23 cellular contexts compared by ENCODE assay signal in the genomic region with DNA sequence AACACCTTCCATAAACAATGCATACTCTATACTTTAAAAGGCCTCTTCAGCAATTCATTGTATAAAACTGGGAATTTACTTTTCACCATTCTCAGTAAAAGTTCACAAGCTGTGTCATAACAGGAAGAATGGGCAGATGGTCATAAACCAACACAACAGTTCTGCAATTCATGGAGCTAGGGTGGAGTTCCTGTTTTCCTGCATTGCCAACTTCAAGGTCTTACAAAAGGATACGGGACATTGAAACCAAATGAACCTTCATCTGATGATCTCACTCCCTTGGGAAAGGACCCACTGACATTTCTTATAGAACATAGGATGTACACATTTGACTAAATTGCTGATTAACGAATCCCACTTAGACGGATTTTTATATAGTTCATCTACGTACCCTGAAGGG. TPM values are rescaled to one million over a fixed set of nuclear protein-coding genes. Genes with fewer than 3 reads are reported as not detected.
DNase-seq lines count a peak whose midpoint lies in the region; ATAC-seq and TF ChIP-seq lines count a peak whose summit lies in the region.
"Had no signal": no experiment of that assay in that cellular context is flagged by ENCODE, and none has a peak within 500 bp of the region (broad histone marks: within the 10 kb centered on the region; RNA-seq: fewer than 3 reads in every experiment).

No MANE protein-coding gene starts in this region.

- peak overlapping the region; percentile 22 for H3K4me2 ChIP-seq in hepatocyte
- H3K4me2 ChIP-seq: SK-N-SH had no signal

- H3K36me3 ChIP-seq in left ventricle myocardium inferior (no peaks in the 10 kb centered on the region), right atrium auricular region (no peaks in the 10 kb centered on the region), hepatocyte (replicated peaks; ENCODE audit: insufficient read depth, low read depth) (no peaks in the 10 kb centered on the region)
- H3K36me3 ChIP-seq: right lobe of liver had no signal

- peaks cover 21% of the 10 kb centered on the region for H3K27me3 ChIP-seq in left ventricle myocardium inferior (ENCODE audit: low read depth)
- no peaks in the 10 kb centered on the region for H3K27me3 ChIP-seq in right atrium auricular region
- peaks cover 40% of the 10 kb centered on the region for H3K27me3 ChIP-seq in hepatocyte
- H3K27me3 ChIP-seq: right lobe of liver had no signal

- H3K4me3 ChIP-seq in left ventricle myocardium inferior (peak overlapping the region; percentile 81), right atrium auricular region (no peak overlapping the region), hepatocyte (no peak overlapping the region)

- 91% methylated on average over 4 of the region's 4 CpGs for WGBS in hepatocyte (ENCODE audit: low lambda C conversion rate, missing lambda C conversion rate)

- TF ChIP-seq CTCF in left ventricle myocardium inferior (IDR thresholded peaks at IDR 0.05; ENCODE audit: borderline replicate concordance) (no peak), right atrium auricular region (IDR thresholded peaks at IDR 0.05) (no peak), WTC11 (IDR thresholded peaks at IDR 0.05) (no peak), hepatocyte (IDR thresholded peaks at IDR 0.05; ENCODE audit: poor library complexity) (no peak)

- peak overlapping the region; percentile 49 for H3K4me3 Mint-ChIP-seq in WTC11
- H3K4me3 Mint-ChIP-seq: activated naive CD4-positive, alpha-beta T cell treated with anti-CD3 and anti-CD28 coated beads for 36 hours; activated T-cell treated with anti-CD3 and anti-CD28 coated beads, Interleukin-2, amount 50 U/mL, for 4 hours had no signal

- H3K9me2 ChIP-seq in hepatocyte (replicated peaks; ENCODE audit: insufficient read depth), result no peaks in the 10 kb centered on the region
- H3K9me2 ChIP-seq: SK-N-SH had no signal

- no peak for ATAC-seq in WTC11
- ATAC-seq: activated T-cell treated with anti-CD3 and anti-CD28 coated beads, Interleukin-2, amount 50 U/mL, for 4 hours; HepG2; Panc1 had no signal

- H3K36me3 Mint-ChIP-seq in WTC11, result peaks cover 38% of the 10 kb centered on the region

- H3K9me3 ChIP-seq in left ventricle myocardium inferior (replicated peaks) (no peaks in the 10 kb centered on the region), right atrium auricular region (no peaks in the 10 kb centered on the region), hepatocyte (ENCODE audit: low read depth) (no peaks in the 10 kb centered on the region)
- H3K9me3 ChIP-seq: right lobe of liver, SK-N-SH had no signal

- peaks cover 57% of the 10 kb centered on the region for H3K4me1 Mint-ChIP-seq in WTC11

- no peaks in the 10 kb centered on the region for H3K9me3 Mint-ChIP-seq in WTC11
- H3K9me3 Mint-ChIP-seq: activated naive CD4-positive, alpha-beta T cell treated with anti-CD3 and anti-CD28 coated beads for 36 hours; activated T-cell treated with anti-CD3 and anti-CD28 coated beads, Interleukin-2, amount 50 U/mL, for 4 hours had no signal

- no peaks in the 10 kb centered on the region for H4K20me1 ChIP-seq in hepatocyte (ENCODE audit: insufficient read depth, poor library complexity, severe bottlenecking)

- H2AFZ ChIP-seq in hepatocyte, result no peak overlapping the region

- intact Hi-C loops in left ventricle myocardium inferior (cut with micrococcal nuclease), result no loop called here

- peak overlapping the region; percentile 89 for H3K27ac ChIP-seq in left ventricle myocardium inferior (replicated peaks)
- no peak overlapping the region for H3K27ac ChIP-seq in right atrium auricular region
- no peak overlapping the region for H3K27ac ChIP-seq in hepatocyte
- H3K27ac ChIP-seq: right lobe of liver had no signal

- H3K27me3 Mint-ChIP-seq in WTC11 (ENCODE audit: low read depth), result peaks cover 7% of the 10 kb centered on the region; the same call in 1 of the 2 replicates

- POLR2A ChIA-PET in WTC11 (lab: Charles Lee), result no interaction called here

- H3K4me1 ChIP-seq in left ventricle myocardium inferior (peaks cover 56% of the 10 kb centered on the region), right atrium auricular region (peaks cover 0 to 15% of the 10 kb centered on the region in 2 donors), hepatocyte (ENCODE audit: insufficient read depth) (no peaks in the 10 kb centered on the region)
- H3K4me1 ChIP-seq: right lobe of liver had no signal

- CTCF ChIA-PET in WTC11 (lab: Charles Lee), result no interaction called here

- H3K79me2 ChIP-seq in hepatocyte, result peaks cover 10% of the 10 kb centered on the region

- H3K27ac Mint-ChIP-seq in WTC11, result no peak overlapping the region
- H3K27ac Mint-ChIP-seq: activated naive CD4-positive, alpha-beta T cell treated with anti-CD3 and anti-CD28 coated beads for 36 hours had no signal

- DNase-seq in left ventricle myocardium inferior (no peak), right atrium auricular region (ENCODE audit: low spot score) (no peak), WTC11 (ENCODE audit: low spot score) (no peak), hepatocyte (ENCODE audit: low spot score) (no peak), SK-N-DZ (ENCODE audit: low spot score) (no peak), COLO668 (lab: John Stamatoyannopoulos, UW; ENCODE audit: unreplicated experiment) (no peak), DMS 273 treated with DMSO at 0.1 percent for 48 hours (lab: John Stamatoyannopoulos, UW) (no peak), cerebellar cortex (ENCODE audit: low spot score) (no peak)
- DNase-seq: ACHN; activated CD4-positive, CD25-positive, alpha-beta regulatory T cell treated with anti-CD3 and anti-CD28 coated beads, Interleukin-2, amount 50 U/mL, for 72 hours; activated naive CD4-positive, alpha-beta T cell treated with anti-CD3 and anti-CD28 coated beads for 36 hours; activated T-cell treated with anti-CD3 and anti-CD28 coated beads, Interleukin-2, amount 50 U/mL, for 4 hours; anterior cingulate cortex; C1 segment of cervical spinal cord; hippocampal formation; islet precursor cell; NCI-H146; occipital lobe; right lobe of liver; SK-N-SH; T1000 had no signal

TF ChIP-seq in WTC11, 78 proteins besides CTCF, POLR2A, EP300 and RAD21 (continues in another document):
- TF ChIP-seq AR (CRISPR knock-in tag; IDR thresholded peaks at IDR 0.05), result no peak
- no peak for TF ChIP-seq TEAD1 (CRISPR knock-in tag; IDR thresholded peaks at IDR 0.05)
- no peak for TF ChIP-seq FOXK1 (CRISPR knock-in tag; IDR thresholded peaks at IDR 0.05)
- no peak for TF ChIP-seq ZNF317 (CRISPR knock-in tag; IDR thresholded peaks at IDR 0.05; ENCODE audit: borderline replicate concordance, low read depth)
- no peak for TF ChIP-seq ZNF671 (CRISPR knock-in tag; IDR thresholded peaks at IDR 0.05)
- TF ChIP-seq, protein P1, sequence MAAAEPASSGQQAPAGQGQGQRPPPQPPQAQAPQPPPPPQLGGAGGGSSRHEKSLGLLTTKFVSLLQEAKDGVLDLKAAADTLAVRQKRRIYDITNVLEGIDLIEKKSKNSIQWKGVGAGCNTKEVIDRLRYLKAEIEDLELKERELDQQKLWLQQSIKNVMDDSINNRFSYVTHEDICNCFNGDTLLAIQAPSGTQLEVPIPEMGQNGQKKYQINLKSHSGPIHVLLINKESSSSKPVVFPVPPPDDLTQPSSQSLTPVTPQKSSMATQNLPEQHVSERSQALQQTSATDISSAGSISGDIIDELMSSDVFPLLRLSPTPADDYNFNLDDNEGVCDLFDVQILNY (CRISPR knock-in tag; IDR thresholded peaks at IDR 0.05), result no peak
- no peak for TF ChIP-seq SMAD3 (CRISPR knock-in tag; IDR thresholded peaks at IDR 0.05; ENCODE audit: borderline replicate concordance)
- no peak for TF ChIP-seq GRHL2 (CRISPR knock-in tag; IDR thresholded peaks at IDR 0.05; ENCODE audit: insufficient replicate concordance, severe bottlenecking)
- TF ChIP-seq ZNF219 (CRISPR knock-in tag; IDR thresholded peaks at IDR 0.05; ENCODE audit: borderline replicate concordance), result no peak
- TF ChIP-seq NR1H2 (CRISPR knock-in tag; IDR thresholded peaks at IDR 0.05), result no peak
- TF ChIP-seq, protein P2, sequence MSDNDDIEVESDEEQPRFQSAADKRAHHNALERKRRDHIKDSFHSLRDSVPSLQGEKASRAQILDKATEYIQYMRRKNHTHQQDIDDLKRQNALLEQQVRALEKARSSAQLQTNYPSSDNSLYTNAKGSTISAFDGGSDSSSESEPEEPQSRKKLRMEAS (CRISPR knock-in tag; IDR thresholded peaks at IDR 0.05), result no peak
- no peak for TF ChIP-seq NFATC4 (CRISPR knock-in tag; IDR thresholded peaks at IDR 0.05)
- TF ChIP-seq GTF2I (CRISPR knock-in tag; conservative IDR thresholded peaks at IDR 0.05), result no peak

RNA-seq across cellular contexts. Expression of gene KDR, which starts 4.1 kb away (rescaled TPM):
- 23.4 TPM for total RNA-seq in left ventricle myocardium inferior
- total RNA-seq in right atrium auricular region, result 10 to 100 TPM; 32.5 to 52.9 TPM
- 80.8 to 88.7 TPM (median 87.2 TPM) in 3 replicates for total RNA-seq in WTC11 (2021)
- total RNA-seq in hepatocyte, result 93.3 and 104 TPM in 2 replicates
- polyA plus RNA-seq in hepatocyte, result 96.0 and 96.4 TPM in 2 replicates
- not detected in 2 replicates for polyA plus RNA-seq in SK-N-DZ (2014; cell fraction: cytosol; rRNA removed)
- polyA plus RNA-seq in SK-N-DZ (2014; cell fraction: nucleus; rRNA removed), result not detected in 2 replicates
- total RNA-seq: activated naive CD4-positive, alpha-beta T cell treated with anti-CD3 and anti-CD28 coated beads for 36 hours; HepG2 had no signal
- polyA plus RNA-seq: HepG2, SK-N-SH had no signal
